7 cellular contexts compared by ENCODE assay signal in the genomic region with DNA sequence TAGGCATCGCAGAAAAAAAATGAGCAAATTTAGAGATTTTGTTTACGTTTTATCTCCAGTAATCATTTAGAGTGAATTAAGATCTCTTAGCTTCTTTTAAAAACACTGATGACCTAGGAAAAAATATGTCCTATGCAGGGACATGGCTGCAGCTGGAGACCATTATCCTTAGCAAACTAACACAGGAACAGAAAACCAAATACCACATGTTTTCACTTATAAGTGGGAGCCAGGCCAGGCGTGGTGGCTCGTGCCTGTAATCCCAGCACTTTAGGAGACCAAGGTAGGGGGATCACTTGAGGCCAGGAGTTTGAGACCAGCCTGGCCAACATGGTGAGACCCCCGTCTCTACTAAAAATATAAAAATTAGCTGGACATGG.
DNase-seq lines count a peak whose midpoint lies in the region; ATAC-seq, FAIRE-seq and TF ChIP-seq lines count a peak whose summit lies in the region.
"Not testable (repeated sequence)": the region's sequence is repeated elsewhere in the genome, so short reads cannot be mapped to it uniquely, and the experiment has no call there.

No MANE protein-coding gene starts in this region.

- H3K79me2 ChIP-seq in GM23248 (ENCODE audit: insufficient read depth); SK-N-SH (ENCODE audit: insufficient read depth); K562 (ENCODE audit: control insufficient read depth, insufficient read depth, low read length): not testable (repeated sequence)

- H3K9ac ChIP-seq in GM23248; SK-N-SH; K562 (ENCODE audit: insufficient read depth in 1 of 2, low read depth in 2 of 2, low read length in 2 of 2): not testable (repeated sequence)

- H3K27me3 Mint-ChIP-seq in progenitor cell of endocrine pancreas = not testable (repeated sequence)

- not testable (repeated sequence) for H3K4me3 ChIP-seq in AG10803 (ENCODE audit: low read length); GM23248; SK-N-SH (ENCODE audit: low read depth in 2 of 2, low read length in 1 of 2); K562; fibroblast of mammary gland (ENCODE audit: control insufficient read depth, low read depth, low read length); fibroblast of villous mesenchyme (ENCODE audit: low read depth, low read length)

- not testable (repeated sequence) for TF ChIP-seq EP300 in SK-N-SH (IDR thresholded peaks at IDR 0.05; ENCODE audit: borderline replicate concordance in 1 of 2, low read depth in 1 of 2, low read length in 1 of 2); K562 (IDR thresholded peaks at IDR 0.05; ENCODE audit: low read length)

- H3K4me1 ChIP-seq in GM23248 (ENCODE audit: insufficient read depth) = not testable (repeated sequence)
- H3K4me1 ChIP-seq in SK-N-SH (ENCODE audit: control insufficient read depth in 1 of 2, insufficient read depth in 2 of 2, low read depth in 1 of 2, low read length in 1 of 2) (peaks cover 0 to 24% of the 10 kb centered on the region in 2 experiments; a peak in 2 of 4 replicates), K562 (replicated peaks in 1 of 2; ENCODE audit: control insufficient read depth in 2 of 2, insufficient read depth in 2 of 2, low read length in 2 of 2) (peaks cover 0 to 16% of the 10 kb centered on the region in 2 experiments; a peak in 2 of 5 replicates)

- not testable (repeated sequence) for FAIRE-seq in K562 (lab: Jason Lieb, UNC)

- H3K36me3 ChIP-seq in GM23248 (ENCODE audit: low read depth); SK-N-SH (replicated peaks in 1 of 2; ENCODE audit: control insufficient read depth in 1 of 2, insufficient read depth in 2 of 2, low read length in 1 of 2); K562 (ENCODE audit: control insufficient read depth, insufficient read depth, low read length): not testable (repeated sequence)

- TF ChIP-seq POLR2A in K562 (conservative IDR thresholded peaks at IDR 0.05) = not testable (repeated sequence)

- in situ Hi-C loops in GM23248 (cut with MboI); K562 (cut with MboI): not testable (repeated sequence)

- not testable (repeated sequence) for H3K4me3 Mint-ChIP-seq in progenitor cell of endocrine pancreas (ENCODE audit: low read depth)

- TF ChIP-seq RAD21 in SK-N-SH (IDR thresholded peaks at IDR 0.05; ENCODE audit: low read length); K562 (CRISPR knock-in tag; conservative IDR thresholded peaks at IDR 0.05 in 1 of 2, IDR thresholded peaks at IDR 0.05 in 1 of 2): not testable (repeated sequence)

- peak overlapping the region; percentile 23 for H3K27ac Mint-ChIP-seq in progenitor cell of endocrine pancreas

- H3K4me1 Mint-ChIP-seq in progenitor cell of endocrine pancreas (ENCODE audit: low read depth) = peaks cover 13% of the 10 kb centered on the region

- not testable (repeated sequence) for TF ChIP-seq CTCF in AG10803 (conservative IDR thresholded peaks at IDR 0.05; ENCODE audit: low read length); SK-N-SH (IDR thresholded peaks at IDR 0.05); K562 (IDR thresholded peaks at IDR 0.05 in 2 of 3, conservative IDR thresholded peaks at IDR 0.05 in 1 of 3; ENCODE audit: insufficient read depth in 2 of 3, low read depth in 1 of 3, low read length in 3 of 3); fibroblast of mammary gland (conservative IDR thresholded peaks at IDR 0.05; ENCODE audit: control insufficient read depth, insufficient read depth, low read depth, low read length); fibroblast of villous mesenchyme (IDR thresholded peaks at IDR 0.05; ENCODE audit: insufficient read depth, low read depth, low read length); progenitor cell of endocrine pancreas (IDR thresholded peaks at IDR 0.05; ENCODE audit: unreplicated experiment)

- not testable (repeated sequence) for H3K9me1 ChIP-seq in K562 (ENCODE audit: control insufficient read depth, insufficient read depth, low read length)

- intact Hi-C loops in K562 (cut with micrococcal nuclease) = not testable (repeated sequence)

- H3K9me3 Mint-ChIP-seq in progenitor cell of endocrine pancreas (ENCODE audit: low read depth) = peaks cover 11% of the 10 kb centered on the region

- H3F3A ChIP-seq in GM23248 (ENCODE audit: insufficient read depth); SK-N-SH (replicated peaks; ENCODE audit: insufficient read depth): not testable (repeated sequence)

- ATAC-seq in K562 = peak; percentile 79

- not testable (repeated sequence) for H2AFZ ChIP-seq in GM23248; SK-N-SH (ENCODE audit: low read depth); K562 (ENCODE audit: low read depth, low read length)

- 44 to 55% methylated on average over 5 of the region's 5 CpGs for WGBS in GM23248 (ENCODE audit: low coverage in 1 of 2, low lambda C conversion rate in 2 of 2, missing lambda C conversion rate in 2 of 2), 2 experiments
- WGBS in SK-N-SH (ENCODE audit: low lambda C conversion rate) = 46% methylated on average over 5 of the region's 5 CpGs
- WGBS in K562 (ENCODE audit: insufficient coverage, low coverage, missing lambda C conversion rate) = 13% methylated on average over 5 of the region's 5 CpGs

- not testable (repeated sequence) for H3K9me2 ChIP-seq in GM23248 (ENCODE audit: insufficient read depth); SK-N-SH

- not testable (repeated sequence) for BruUV-seq in K562 (replicated peaks; lab: Mats Ljungman, UMichigan)

- not testable (repeated sequence) for H3K9me3 ChIP-seq in GM23248 (ENCODE audit: low read depth); SK-N-SH; K562 (replicated peaks; ENCODE audit: control insufficient read depth, insufficient read depth, low read depth, low read length)

- DNase-seq in AG10803 (ENCODE audit: low read depth) = peak; percentile 45
- peak; percentile 1 for DNase-seq in GM23248
- not testable (repeated sequence) for DNase-seq in SK-N-SH; progenitor cell of endocrine pancreas (ENCODE audit: low spot score, unreplicated experiment)
- DNase-seq in K562 (ENCODE audit: extremely low read depth in 1 of 4, low spot score in 3 of 4) = peak in 1 of 4 experiments; percentile 20
- peak; percentile 42 for DNase-seq in fibroblast of mammary gland (ENCODE audit: low read depth)
- DNase-seq in fibroblast of villous mesenchyme (ENCODE audit: low read depth) = peak; percentile 29

- H3K27me3 ChIP-seq in GM23248 (replicated peaks; ENCODE audit: insufficient read depth); SK-N-SH (ENCODE audit: insufficient read depth); K562 (ENCODE audit: control insufficient read depth in 2 of 2, insufficient read depth in 2 of 2, low read length in 2 of 2): not testable (repeated sequence)

- POLR2A ChIA-PET in SK-N-SH (lab: Yijun Ruan, JAX) = not testable (repeated sequence)
- POLR2A ChIA-PET in K562 (lab: Yijun Ruan, JAX) = interaction anchor here (1.4 to 2.3 kb wide), 2 partner anchors 9 to 26 kb away, joined by 6 read pairs; no protein-coding TSS in a partner anchor

- CTCF ChIA-PET in SK-N-SH (lab: Yijun Ruan, JAX); K562 (lab: Yijun Ruan, JAX; ENCODE audit: low intra/inter-chr PET ratio): not testable (repeated sequence)

- not testable (repeated sequence) for H3K27ac ChIP-seq in GM23248
- H3K27ac ChIP-seq in SK-N-SH (ENCODE audit: low read depth in 2 of 2, low read length in 1 of 2) (peak overlapping the region in 1 of 2 experiments; percentile 97; a peak in 2 of 4 replicates), K562 (ENCODE audit: extremely low read depth, low read depth, low read length) (peak overlapping the region; percentile 62; the same call in 2 of the 3 replicates)

- H3K4me2 ChIP-seq in GM23248 (ENCODE audit: unreplicated experiment); SK-N-SH: not testable (repeated sequence)
- peak overlapping the region; percentile 42; the same call in 1 of the 2 replicates for H3K4me2 ChIP-seq in K562 (ENCODE audit: insufficient read depth, low read length)

- H4K20me1 ChIP-seq in GM23248 (ENCODE audit: insufficient read depth); SK-N-SH (ENCODE audit: insufficient read depth); K562 (replicated peaks; ENCODE audit: control insufficient read depth, insufficient read depth, low read length): not testable (repeated sequence)

- peaks cover 11% of the 10 kb centered on the region for H3K36me3 Mint-ChIP-seq in progenitor cell of endocrine pancreas (ENCODE audit: insufficient read depth)

TF ChIP-seq in SK-N-SH, 30 proteins besides CTCF, POLR2A, EP300 and RAD21:
- TF ChIP-seq FOXJ3 (CRISPR knock-in tag; IDR thresholded peaks at IDR 0.05) (0 out of 2 replicates have a peak, but pooled peaks have one; percentile 16), GATA2 (CRISPR knock-in tag; IDR thresholded peaks at IDR 0.05) (0 out of 2 replicates have a peak, but pooled peaks have one; percentile 11), RCOR1 (IDR thresholded peaks at IDR 0.05; ENCODE audit: low read length) (peak; percentile 63; the same call in 1 of the 2 replicates), NFIC (IDR thresholded peaks at IDR 0.05; ENCODE audit: borderline replicate concordance) (peak; percentile 37; the same call in 1 of the 2 replicates), TCF12 (IDR thresholded peaks at IDR 0.05) (peak; percentile 67)
TF ChIP-seq in SK-N-SH: peak in this region for 5; not testable (repeated sequence) for 25.

TF ChIP-seq in K562, 482 proteins besides CTCF, POLR2A, EP300 and RAD21 (continues in another document):
- TF ChIP-seq FOSL1 (tag; conservative IDR thresholded peaks at IDR 0.05) (0 out of 2 replicates have a peak, but pooled peaks have one; percentile 11), SMARCA4 (IDR thresholded peaks at IDR 0.05) (0 out of 2 replicates have a peak, but pooled peaks have one; percentile 9)
